ENCODE assay signal across 18 cellular contexts in genomic region chr11:12353534-12353933, GRCh38. TPM values are rescaled to one million over a fixed set of nuclear protein-coding genes. Genes with fewer than 3 reads are reported as not detected.
A peak's percentile ranks its signal among the peaks of the same experiment; 100 is the strongest.
DNase-seq lines count a peak whose midpoint lies in the region; ATAC-seq and TF ChIP-seq lines count a peak whose summit lies in the region.
"Had no signal": no experiment of that assay in that cellular context is flagged by ENCODE, and none has a peak within 500 bp of the region (broad histone marks: within the 10 kb centered on the region; RNA-seq: fewer than 3 reads in every experiment).

No MANE protein-coding gene starts in this region.

- H3K27ac Mint-ChIP-seq in activated CD4-positive, alpha-beta T cell treated with anti-CD3 and anti-CD28 coated beads, Interleukin-2, amount 10 ng/mL, durations not matched to agents 7 days and 5 days, result peak overlapping the region; percentile 85
- no peak overlapping the region for H3K27ac Mint-ChIP-seq in activated CD4-positive, alpha-beta T cell treated with anti-CD3 and anti-CD28 coated beads for 36 hours
- peak overlapping the region; percentile 24 for H3K27ac Mint-ChIP-seq in MCF 10A (ENCODE audit: low read depth, unreplicated experiment)
- H3K27ac Mint-ChIP-seq in activated T-helper 17 cell treated with anti-CD3 and anti-CD28 coated beads, Interleukin-2, amount 50 U/mL, for 72 hours, result peak overlapping the region; percentile 47
- H3K27ac Mint-ChIP-seq in stimulated activated naive CD8-positive, alpha-beta T cell treated with anti-CD3 and anti-CD28 coated beads, Interleukin-15, Interleukin-2, amounts not matched to agents 100 ng/mL and 50 ng/mL, for 24 hours, result peak overlapping the region; percentile 38
- H3K27ac Mint-ChIP-seq: CD4-positive, alpha-beta memory T cell; GM23338; H9 had no signal

- no peaks in the 10 kb centered on the region for H3K79me2 ChIP-seq in mammary epithelial cell (ENCODE audit: insufficient read depth, low read length)

- no peak for TF ChIP-seq EP300 in gastroesophageal sphincter (IDR thresholded peaks at IDR 0.05)

- H3K4me1 Mint-ChIP-seq in activated CD4-positive, alpha-beta T cell treated with anti-CD3 and anti-CD28 coated beads, Interleukin-2, amount 10 ng/mL, durations not matched to agents 7 days and 5 days, result peaks cover 39% of the 10 kb centered on the region
- H3K4me1 Mint-ChIP-seq in activated CD4-positive, alpha-beta T cell treated with anti-CD3 and anti-CD28 coated beads for 36 hours, result peaks cover 35% of the 10 kb centered on the region
- no peaks in the 10 kb centered on the region for H3K4me1 Mint-ChIP-seq in MCF 10A (ENCODE audit: insufficient read depth, unreplicated experiment)
- H3K4me1 Mint-ChIP-seq in activated T-helper 17 cell treated with anti-CD3 and anti-CD28 coated beads, Interleukin-2, amount 50 U/mL, for 72 hours, result peaks cover 21% of the 10 kb centered on the region
- H3K4me1 Mint-ChIP-seq in stimulated activated naive CD8-positive, alpha-beta T cell treated with anti-CD3 and anti-CD28 coated beads, Interleukin-15, Interleukin-2, amounts not matched to agents 100 ng/mL and 50 ng/mL, for 24 hours (ENCODE audit: low read depth), result peaks cover 23% of the 10 kb centered on the region

- H3K27me3 Mint-ChIP-seq in activated CD4-positive, alpha-beta T cell treated with anti-CD3 and anti-CD28 coated beads, Interleukin-2, amount 10 ng/mL, durations not matched to agents 7 days and 5 days, result no peaks in the 10 kb centered on the region
- no peaks in the 10 kb centered on the region for H3K27me3 Mint-ChIP-seq in activated CD4-positive, alpha-beta T cell treated with anti-CD3 and anti-CD28 coated beads for 36 hours
- no peaks in the 10 kb centered on the region for H3K27me3 Mint-ChIP-seq in MCF 10A (ENCODE audit: insufficient read depth, unreplicated experiment)
- H3K27me3 Mint-ChIP-seq in activated T-helper 17 cell treated with anti-CD3 and anti-CD28 coated beads, Interleukin-2, amount 50 U/mL, for 72 hours, result no peaks in the 10 kb centered on the region
- no peaks in the 10 kb centered on the region for H3K27me3 Mint-ChIP-seq in stimulated activated naive CD8-positive, alpha-beta T cell treated with anti-CD3 and anti-CD28 coated beads, Interleukin-15, Interleukin-2, amounts not matched to agents 100 ng/mL and 50 ng/mL, for 24 hours
- H3K27me3 Mint-ChIP-seq: CD4-positive, alpha-beta memory T cell had no signal

- WGBS in mammary epithelial cell (ENCODE audit: low coverage, missing lambda C conversion rate), result 55% methylated on average over 1 of the region's 1 CpG
- WGBS in gastroesophageal sphincter (ENCODE audit: low coverage in 1 of 2), 2 donors, result 88 to 92% methylated on average over 1 of the region's 1 CpG

- no peaks in the 10 kb centered on the region for H3K9me3 Mint-ChIP-seq in activated CD4-positive, alpha-beta T cell treated with anti-CD3 and anti-CD28 coated beads, Interleukin-2, amount 10 ng/mL, durations not matched to agents 7 days and 5 days
- H3K9me3 Mint-ChIP-seq in activated CD4-positive, alpha-beta T cell treated with anti-CD3 and anti-CD28 coated beads for 36 hours (ENCODE audit: low read depth), result no peaks in the 10 kb centered on the region
- H3K9me3 Mint-ChIP-seq in MCF 10A (ENCODE audit: unreplicated experiment), result no peaks in the 10 kb centered on the region
- no peaks in the 10 kb centered on the region for H3K9me3 Mint-ChIP-seq in activated T-helper 17 cell treated with anti-CD3 and anti-CD28 coated beads, Interleukin-2, amount 50 U/mL, for 72 hours
- no peaks in the 10 kb centered on the region for H3K9me3 Mint-ChIP-seq in stimulated activated naive CD8-positive, alpha-beta T cell treated with anti-CD3 and anti-CD28 coated beads, Interleukin-15, Interleukin-2, amounts not matched to agents 100 ng/mL and 50 ng/mL, for 24 hours
- H3K9me3 Mint-ChIP-seq: CD4-positive, alpha-beta memory T cell; GM23338; H9 had no signal

- no peaks in the 10 kb centered on the region for H3K4me1 ChIP-seq in mammary epithelial cell (ENCODE audit: insufficient read depth, low read length)
- no peaks in the 10 kb centered on the region for H3K4me1 ChIP-seq in gastroesophageal sphincter

- POLR2A ChIA-PET in activated CD4-positive, alpha-beta T cell treated with anti-CD3 and anti-CD28 coated beads, Interleukin-2, amount 10 ng/mL, durations not matched to agents 7 days and 5 days (lab: Charles Lee), result no interaction called here
- POLR2A ChIA-PET in activated CD4-positive, alpha-beta T cell treated with anti-CD3 and anti-CD28 coated beads for 36 hours (lab: Charles Lee), result no interaction called here
- POLR2A ChIA-PET in MCF 10A (lab: Yijun Ruan, JAX), result no interaction called here

- no peak for TF ChIP-seq CTCF in MCF 10A (IDR thresholded peaks at IDR 0.05; ENCODE audit: unreplicated experiment)
- TF ChIP-seq CTCF in mammary epithelial cell (conservative IDR thresholded peaks at IDR 0.05 in 1 of 2, IDR thresholded peaks at IDR 0.05 in 1 of 2; ENCODE audit: extremely low read depth in 1 of 2, insufficient read depth in 1 of 2, low read depth in 1 of 2, low read length in 2 of 2), result no peak
- no peak for TF ChIP-seq CTCF in gastroesophageal sphincter (IDR thresholded peaks at IDR 0.05)

- H3K9ac ChIP-seq in mammary epithelial cell (ENCODE audit: insufficient read depth, low read length), result no peak overlapping the region

- DNase-seq in activated CD4-positive, alpha-beta T cell treated with anti-CD3 and anti-CD28 coated beads, Interleukin-2, amount 10 ng/mL, durations not matched to agents 7 days and 5 days, result no peak
- no peak for DNase-seq in activated CD4-positive, alpha-beta T cell treated with anti-CD3 and anti-CD28 coated beads for 36 hours
- no peak for DNase-seq in MCF 10A (ENCODE audit: unreplicated experiment)
- no peak for DNase-seq in mammary epithelial cell
- DNase-seq: 8988T; C1 segment of cervical spinal cord; Calu3; CD4-positive, alpha-beta memory T cell; COR-L47; DMS53; DMS79 treated with DMSO at 0.1 percent for 48 hours; GF-D8; H9 had no signal

- H4K20me1 ChIP-seq in mammary epithelial cell (ENCODE audit: insufficient read depth, low read length), result no peaks in the 10 kb centered on the region

- no peak for ATAC-seq in activated CD4-positive, alpha-beta T cell treated with anti-CD3 and anti-CD28 coated beads for 36 hours
- ATAC-seq in activated T-helper 17 cell treated with anti-CD3 and anti-CD28 coated beads, Interleukin-2, amount 50 U/mL, for 72 hours (replicated peaks), result no peak
- no peak for ATAC-seq in gastroesophageal sphincter
- ATAC-seq: GM23338, HCT116 had no signal

- H3K4me2 ChIP-seq in mammary epithelial cell (ENCODE audit: insufficient read depth, low read depth, low read length), result no peak overlapping the region
- H3K4me2 ChIP-seq: GM23338 had no signal

- dilution Hi-C loops in mammary epithelial cell (cut with HindIII; ENCODE audit: low sequenced_read_pairs), result no loop called here

- TF ChIP-seq POLR2A in gastroesophageal sphincter (IDR thresholded peaks at IDR 0.05), result no peak

- H3K27ac ChIP-seq in mammary epithelial cell (ENCODE audit: insufficient read depth, low read depth, low read length) (no peak overlapping the region), gastroesophageal sphincter (no peak overlapping the region)

- H3K36me3 ChIP-seq in mammary epithelial cell (ENCODE audit: insufficient read depth, low read length) (peaks cover 13% of the 10 kb centered on the region), gastroesophageal sphincter (no peaks in the 10 kb centered on the region)

- H2AFZ ChIP-seq in mammary epithelial cell (ENCODE audit: low read depth, low read length), result no peak overlapping the region
- H2AFZ ChIP-seq: GM23338 had no signal

- BruUV-seq in MCF 10A (replicated peaks; lab: Mats Ljungman, UMichigan) (no TSS peak), mammary epithelial cell (replicated peaks; lab: Mats Ljungman, UMichigan) (no TSS peak)

- no peaks in the 10 kb centered on the region for H3K36me3 Mint-ChIP-seq in activated CD4-positive, alpha-beta T cell treated with anti-CD3 and anti-CD28 coated beads, Interleukin-2, amount 10 ng/mL, durations not matched to agents 7 days and 5 days (ENCODE audit: low read depth)
- H3K36me3 Mint-ChIP-seq in activated CD4-positive, alpha-beta T cell treated with anti-CD3 and anti-CD28 coated beads for 36 hours (ENCODE audit: low read depth), result no peaks in the 10 kb centered on the region
- no peaks in the 10 kb centered on the region for H3K36me3 Mint-ChIP-seq in MCF 10A (ENCODE audit: insufficient read depth, unreplicated experiment)
- peaks cover 6% of the 10 kb centered on the region for H3K36me3 Mint-ChIP-seq in activated T-helper 17 cell treated with anti-CD3 and anti-CD28 coated beads, Interleukin-2, amount 50 U/mL, for 72 hours (ENCODE audit: low read depth)
- no peaks in the 10 kb centered on the region for H3K36me3 Mint-ChIP-seq in stimulated activated naive CD8-positive, alpha-beta T cell treated with anti-CD3 and anti-CD28 coated beads, Interleukin-15, Interleukin-2, amounts not matched to agents 100 ng/mL and 50 ng/mL, for 24 hours (ENCODE audit: low read depth)

- no peak overlapping the region for H3K4me3 Mint-ChIP-seq in activated CD4-positive, alpha-beta T cell treated with anti-CD3 and anti-CD28 coated beads, Interleukin-2, amount 10 ng/mL, durations not matched to agents 7 days and 5 days
- H3K4me3 Mint-ChIP-seq in activated CD4-positive, alpha-beta T cell treated with anti-CD3 and anti-CD28 coated beads for 36 hours, result no peak overlapping the region
- no peak overlapping the region for H3K4me3 Mint-ChIP-seq in MCF 10A (ENCODE audit: unreplicated experiment)
- H3K4me3 Mint-ChIP-seq in activated T-helper 17 cell treated with anti-CD3 and anti-CD28 coated beads, Interleukin-2, amount 50 U/mL, for 72 hours, result no peak overlapping the region
- no peak overlapping the region for H3K4me3 Mint-ChIP-seq in stimulated activated naive CD8-positive, alpha-beta T cell treated with anti-CD3 and anti-CD28 coated beads, Interleukin-15, Interleukin-2, amounts not matched to agents 100 ng/mL and 50 ng/mL, for 24 hours
- H3K4me3 Mint-ChIP-seq: CD4-positive, alpha-beta memory T cell; GM23338; H9 had no signal

- H3K27me3 ChIP-seq in mammary epithelial cell (ENCODE audit: insufficient read depth, low read length) (no peaks in the 10 kb centered on the region), gastroesophageal sphincter (no peaks in the 10 kb centered on the region)

- in situ Hi-C loops in mammary epithelial cell (cut with MboI; ENCODE audit: low sequenced_read_pairs in 2 of 2), result no loop called here

- CTCF ChIA-PET in activated CD4-positive, alpha-beta T cell treated with anti-CD3 and anti-CD28 coated beads, Interleukin-2, amount 10 ng/mL, durations not matched to agents 7 days and 5 days (lab: Charles Lee), result interaction anchor here (1.3 kb wide), 1 partner anchor 10 kb away, joined by 4 read pairs; no protein-coding TSS in a partner anchor
- CTCF ChIA-PET in activated CD4-positive, alpha-beta T cell treated with anti-CD3 and anti-CD28 coated beads for 36 hours (lab: Charles Lee), result no interaction called here
- CTCF ChIA-PET in MCF 10A (lab: Yijun Ruan, JAX), result interaction anchor here (0.7 kb wide), 1 partner anchor 55 kb away, joined by 3 read pairs; no protein-coding TSS in a partner anchor
- CTCF ChIA-PET in mammary epithelial cell (lab: Charles Lee; ENCODE audit: low non-redundant PET), result no interaction called here

- H3K9me3 ChIP-seq in mammary epithelial cell (replicated peaks; ENCODE audit: insufficient read depth, low read length) (no peaks in the 10 kb centered on the region), gastroesophageal sphincter (no peaks in the 10 kb centered on the region)

- intact Hi-C loops in activated CD4-positive, alpha-beta T cell treated with anti-CD3 and anti-CD28 coated beads for 36 hours (cut with DNase I, micrococcal nuclease), result no loop called here
- intact Hi-C loops in MCF 10A (cut with micrococcal nuclease), result no loop called here
- intact Hi-C loops in mammary epithelial cell (cut with micrococcal nuclease), result no loop called here

- H3K4me3 ChIP-seq in mammary epithelial cell (replicated peaks in 1 of 3; ENCODE audit: insufficient read depth in 1 of 3, low read depth in 2 of 3, low read length in 3 of 3) (no peak overlapping the region), gastroesophageal sphincter (no peak overlapping the region)
- H3K4me3 ChIP-seq: GM23338 had no signal

RNA-seq across cellular contexts. Expression of gene PARVA, which starts 23.8 kb away (rescaled TPM):
- under 1 TPM in 1 of 2 experiments, not detected in 1; 0.22 TPM for total RNA-seq in activated CD4-positive, alpha-beta T cell treated with anti-CD3 and anti-CD28 coated beads, Interleukin-2, amount 10 ng/mL, durations not matched to agents 7 days and 5 days
- total RNA-seq in activated CD4-positive, alpha-beta T cell treated with anti-CD3 and anti-CD28 coated beads for 36 hours, result under 1 TPM; 0.11 to 0.14 TPM
- total RNA-seq in MCF 10A (2022) (26.5 and 36.7 TPM in 2 replicates), mammary epithelial cell (10 to 100 TPM; 57.7 to 59.6 TPM), gastroesophageal sphincter (100 to 1,000 TPM; 167 to 245 (median 240) TPM)
- 26.6 TPM for polyA plus RNA-seq in mammary epithelial cell
- polyA minus RNA-seq in mammary epithelial cell, result 31.9 TPM
- under 1 TPM in 1 of 2 donors, not detected in 1; 0.19 TPM for total RNA-seq in activated T-helper 17 cell treated with anti-CD3 and anti-CD28 coated beads, Interleukin-2, amount 50 U/mL, for 72 hours

Comparison
In these comparisons a context has a peak if more than half of its experiments do, and no peak if none do; other contexts are left out.
1. CTCF ChIA-PET loops: an anchor here in activated CD4-positive, alpha-beta T cell treated with anti-CD3 and anti-CD28 coated beads, Interleukin-2, amount 10 ng/mL, durations not matched to agents 7 days and 5 days (1.3 kb wide) and MCF 10A (0.7 kb wide); none called in activated CD4-positive, alpha-beta T cell treated with anti-CD3 and anti-CD28 coated beads for 36 hours and mammary epithelial cell.
2. RNA of gene PARVA, which starts 23.8 kb away (total RNA-seq): 167 to 245 TPM in gastroesophageal sphincter, 57.7 to 59.6 TPM in mammary epithelial cell and 26.5 to 36.7 TPM in MCF 10A; 0.22 TPM in activated CD4-positive, alpha-beta T cell treated with anti-CD3 and anti-CD28 coated beads, Interleukin-2, amount 10 ng/mL, durations not matched to agents 7 days and 5 days, 0.19 TPM in activated T-helper 17 cell treated with anti-CD3 and anti-CD28 coated beads, Interleukin-2, amount 50 U/mL, for 72 hours and 0.11 to 0.14 TPM in activated CD4-positive, alpha-beta T cell treated with anti-CD3 and anti-CD28 coated beads for 36 hours; every median in the first group is over 10 times any median in the second.